ENCODE assay signal across 22 cellular contexts in the genomic region with DNA sequence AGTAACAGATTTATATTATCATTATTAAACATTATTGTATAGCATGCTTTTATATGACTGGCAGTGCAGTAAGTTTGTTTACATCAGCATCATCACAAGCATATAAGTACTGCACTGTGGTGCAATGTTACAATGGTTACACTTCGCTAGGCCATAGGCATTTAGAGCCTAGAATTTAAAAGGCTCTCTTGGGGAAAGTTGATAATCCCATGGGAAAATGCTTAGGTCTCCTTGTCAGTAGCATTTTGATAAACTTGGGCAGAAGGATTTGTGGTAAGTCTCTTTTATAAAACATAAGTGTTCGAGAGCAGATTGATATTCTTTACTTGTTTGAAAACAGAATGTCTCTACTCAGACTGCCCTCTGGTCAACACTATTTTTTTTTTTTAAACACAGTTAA. TPM values are rescaled to one million over a fixed set of nuclear protein-coding genes. Genes with fewer than 3 reads are reported as not detected.
A peak's percentile ranks its signal among the peaks of the same experiment; 100 is the strongest.
DNase-seq lines count a peak whose midpoint lies in the region; ATAC-seq and TF ChIP-seq lines count a peak whose summit lies in the region.
"Had no signal": no experiment of that assay in that cellular context is flagged by ENCODE, and none has a peak within 500 bp of the region (broad histone marks: within the 10 kb centered on the region; RNA-seq: fewer than 3 reads in every experiment).

No MANE protein-coding gene starts in this region.

- WGBS in right lobe of liver (ENCODE audit: insufficient coverage, low coverage, low lambda C conversion rate, missing lambda C conversion rate): 100% methylated on average over 2 of the region's 2 CpGs

- peaks cover 60% of the 10 kb centered on the region for H3K79me2 ChIP-seq in osteoblast (ENCODE audit: insufficient read depth, low read length)

- H3K27ac ChIP-seq in RWPE2 (ENCODE audit: poor library complexity, severe bottlenecking): peak overlapping the region; percentile 86
- peak overlapping the region; percentile 65 for H3K27ac ChIP-seq in epithelial cell of prostate
- H3K27ac ChIP-seq in osteoblast (ENCODE audit: low read depth, low read length): peak overlapping the region; percentile 36
- H3K27ac ChIP-seq in right lobe of liver: no peak overlapping the region
- no peak overlapping the region for H3K27ac ChIP-seq in WERI-Rb-1
- H3K27ac ChIP-seq: HL-60 had no signal

- DNase-seq in HFFc6 (no peak), RWPE2 (ENCODE audit: low spot score) (no peak), epithelial cell of prostate (ENCODE audit: low read depth, low spot score) (no peak), osteoblast (ENCODE audit: insufficient read length, low spot score, missing footprints) (no peak), right lobe of liver (no peak), HUDEP-2 (lab: John Stamatoyannopoulos, UW; ENCODE audit: unreplicated experiment in 76 of 76) (no peak), NCI-H187 (lab: John Stamatoyannopoulos, UW) (no peak), WERI-Rb-1 (no peak)
- DNase-seq: DMS79, H7, Karpas-422, NCI-H1436, NCI-H2081, NCI-H510A, NCI-H82, OCI-M1, RPMI8226, SIG-M5 had no signal

- H3K4me2 ChIP-seq in osteoblast (ENCODE audit: insufficient read depth, low read length): no peak overlapping the region

- no peaks in the 10 kb centered on the region for H3K27me3 Mint-ChIP-seq in HFFc6 (ENCODE audit: insufficient read depth)
- H3K27me3 Mint-ChIP-seq: IgD-negative memory B cell had no signal

- TF ChIP-seq POLR2A in right lobe of liver (IDR thresholded peaks at IDR 0.05): no peak

- no peaks in the 10 kb centered on the region for H3K27me3 ChIP-seq in RWPE2 (ENCODE audit: insufficient read depth, poor library complexity, severe bottlenecking)
- no peaks in the 10 kb centered on the region for H3K27me3 ChIP-seq in osteoblast (ENCODE audit: insufficient read depth, low read length)
- H3K27me3 ChIP-seq in right lobe of liver: no peaks in the 10 kb centered on the region
- no peaks in the 10 kb centered on the region for H3K27me3 ChIP-seq in WERI-Rb-1 (ENCODE audit: insufficient read depth, low read depth, severe bottlenecking)
- H3K27me3 ChIP-seq: MG63 had no signal

- peak overlapping the region; percentile 74 for H3K27ac Mint-ChIP-seq in HFFc6
- H3K27ac Mint-ChIP-seq: IgD-negative memory B cell had no signal

- TF ChIP-seq CTCF in HFFc6 (IDR thresholded peaks at IDR 0.05) (no peak), RWPE2 (IDR thresholded peaks at IDR 0.05; ENCODE audit: poor library complexity, severe bottlenecking) (no peak), osteoblast (IDR thresholded peaks at IDR 0.05; ENCODE audit: extremely low read depth, low read depth, low read length) (no peak), right lobe of liver (IDR thresholded peaks at IDR 0.05) (no peak), WERI-Rb-1 (IDR thresholded peaks at IDR 0.05; ENCODE audit: low read depth, low read length) (no peak)

- H3K9me3 ChIP-seq in RWPE2 (ENCODE audit: severe bottlenecking) (peaks cover 5% of the 10 kb centered on the region), osteoblast (ENCODE audit: low read depth, low read length) (peaks cover 5% of the 10 kb centered on the region), right lobe of liver (peaks cover 0 to 2% (median 0%) of the 10 kb centered on the region in 4 donors), WERI-Rb-1 (ENCODE audit: severe bottlenecking) (no peaks in the 10 kb centered on the region)

- peaks cover 95% of the 10 kb centered on the region for H3K36me3 ChIP-seq in RWPE2 (ENCODE audit: low read depth)
- peaks cover 52% of the 10 kb centered on the region for H3K36me3 ChIP-seq in osteoblast (ENCODE audit: insufficient read depth, low read length)
- H3K36me3 ChIP-seq in right lobe of liver: peaks cover 0 to 19% (median 1%) of the 10 kb centered on the region in 4 donors
- peaks cover 33% of the 10 kb centered on the region for H3K36me3 ChIP-seq in WERI-Rb-1

- peaks cover 12% of the 10 kb centered on the region for H3K9me3 Mint-ChIP-seq in HFFc6

- H3K4me1 ChIP-seq in RWPE2 (ENCODE audit: insufficient read depth, poor library complexity, severe bottlenecking): peaks cover 21% of the 10 kb centered on the region
- peaks cover 32% of the 10 kb centered on the region for H3K4me1 ChIP-seq in osteoblast (ENCODE audit: insufficient read depth, low read length)
- H3K4me1 ChIP-seq in right lobe of liver: no peaks in the 10 kb centered on the region

- no peak for ATAC-seq in RWPE2 (ENCODE audit: low read depth)
- ATAC-seq in right lobe of liver: no peak

- no peaks in the 10 kb centered on the region for H4K20me1 ChIP-seq in osteoblast (ENCODE audit: insufficient read depth, low read length)

- H3K4me3 Mint-ChIP-seq in HFFc6: peak overlapping the region; percentile 52
- H3K4me3 Mint-ChIP-seq: CD14-positive monocyte, IgD-negative memory B cell had no signal

- no peak overlapping the region for H2AFZ ChIP-seq in osteoblast (ENCODE audit: low read length)

- H3K4me3 ChIP-seq in RWPE2 (ENCODE audit: severe bottlenecking) (no peak overlapping the region), osteoblast (ENCODE audit: insufficient read depth, low read length) (no peak overlapping the region), right lobe of liver (no peak overlapping the region), WERI-Rb-1 (ENCODE audit: low read depth, low read length) (no peak overlapping the region)
- H3K4me3 ChIP-seq: MG63 had no signal

- intact Hi-C loops in right lobe of liver (cut with DNase I): no loop called here

- peaks cover 45% of the 10 kb centered on the region for H3K36me3 Mint-ChIP-seq in HFFc6 (ENCODE audit: low read depth)

- peaks cover 67% of the 10 kb centered on the region for H3K4me1 Mint-ChIP-seq in HFFc6 (ENCODE audit: low read depth)

RNA-seq across cellular contexts. Expression of a gene that starts 7.5 kb away (rescaled TPM):
- 10 to 100 TPM; 43.5 to 48.2 (median 46.8) TPM for total RNA-seq in HFFc6 (2021; fragmentation: NEBNext Ultra II Directional; extraction: Animal tissue kit (Norgen Biotek cat#: 25700))
- total RNA-seq in osteoblast: 37.6 and 39.2 TPM in 2 replicates
- total RNA-seq in right lobe of liver: 10 to 100 TPM in 2 of 6 experiments, 1 to 10 TPM in 4; 7.5 to 11.7 (median 8.9) TPM

RNA-seq across cellular contexts. Expression of a gene that starts 7.8 kb away (rescaled TPM):
- 1 to 10 TPM; 4.3 to 7.5 (median 5.7) TPM for total RNA-seq in HFFc6 (2021; fragmentation: NEBNext Ultra II Directional; extraction: Animal tissue kit (Norgen Biotek cat#: 25700))
- total RNA-seq in osteoblast (4.3 and 6.2 TPM in 2 replicates), right lobe of liver (1 to 10 TPM; 1.3 to 3.2 (median 2.0) TPM)

Comparison
In these comparisons a context has a peak if more than half of its experiments do, and no peak if none do; other contexts are left out.
1. H3K27ac ChIP-seq: peak in RWPE2 (single experiment), epithelial cell of prostate (single experiment) and osteoblast (single experiment); none in right lobe of liver (0 of 3) and WERI-Rb-1 (single experiment).